ENCODE assay signal across 14 cellular contexts in genomic region chr18:4107049-4107459, GRCh38.
A peak's percentile ranks its signal among the peaks of the same experiment; 100 is the strongest.
DNase-seq lines count a peak whose midpoint lies in the region; ATAC-seq, FAIRE-seq and TF ChIP-seq lines count a peak whose summit lies in the region.
"Had no signal": no experiment of that assay in that cellular context is flagged by ENCODE, and none has a peak within 500 bp of the region (broad histone marks: within the 10 kb centered on the region; RNA-seq: fewer than 3 reads in every experiment).

No MANE protein-coding gene starts in this region.

- H3K9me3 ChIP-seq in GM23248 (ENCODE audit: low read depth) (no peaks in the 10 kb centered on the region), adrenal gland (replicated peaks in 1 of 3) (no peaks in the 10 kb centered on the region)
- H3K9me3 ChIP-seq: left lung had no signal

- H3K9me2 ChIP-seq in GM23248 (ENCODE audit: insufficient read depth) = no peaks in the 10 kb centered on the region

- no peaks in the 10 kb centered on the region for H3K9me3 Mint-ChIP-seq in WTC11
- H3K9me3 Mint-ChIP-seq: activated naive CD8-positive, alpha-beta T cell treated with anti-CD3 and anti-CD28 coated beads for 36 hours; naive B cell; stimulated activated naive B cell treated with anti-CD40 and anti-IgM and Interleukin-4, amounts not matched to agents 10 μg/mL and 1 μg/mL and 100 μg/mL, for 72 hours had no signal

- peaks cover 4% of the 10 kb centered on the region; the same call in 1 of the 2 replicates for H3K36me3 Mint-ChIP-seq in WTC11
- H3K36me3 Mint-ChIP-seq: activated naive CD8-positive, alpha-beta T cell treated with anti-CD3 and anti-CD28 coated beads for 36 hours; naive B cell; stimulated activated naive B cell treated with anti-CD40 and anti-IgM and Interleukin-4, amounts not matched to agents 10 μg/mL and 1 μg/mL and 100 μg/mL, for 72 hours had no signal

- no peaks in the 10 kb centered on the region for H3K27me3 Mint-ChIP-seq in WTC11 (ENCODE audit: low read depth)
- H3K27me3 Mint-ChIP-seq: stimulated activated naive B cell treated with anti-CD40 and anti-IgM and Interleukin-4, amounts not matched to agents 10 μg/mL and 1 μg/mL and 100 μg/mL, for 72 hours had no signal

- ATAC-seq in WTC11 = peak; percentile 65
- ATAC-seq in sciatic nerve = peak; percentile 42

- no peak overlapping the region for H3K9ac ChIP-seq in GM23248

- H3K4me1 ChIP-seq in GM23248 (ENCODE audit: insufficient read depth) = no peaks in the 10 kb centered on the region; the same call in 1 of the 2 replicates
- H3K4me1 ChIP-seq in adrenal gland (replicated peaks in 1 of 2) = no peaks in the 10 kb centered on the region
- H3K4me1 ChIP-seq: left lung had no signal

- no peaks in the 10 kb centered on the region for H4K20me1 ChIP-seq in GM23248 (ENCODE audit: insufficient read depth)

- H3K36me3 ChIP-seq in GM23248 (ENCODE audit: low read depth) (no peaks in the 10 kb centered on the region), adrenal gland (replicated peaks in 1 of 2) (no peaks in the 10 kb centered on the region)
- H3K36me3 ChIP-seq: left lung had no signal

- TF ChIP-seq POLR2A in H54 (IDR thresholded peaks at IDR 0.05; ENCODE audit: low read depth, low read length) (no peak), adrenal gland (IDR thresholded peaks at IDR 0.05) (no peak)

- H3K4me3 Mint-ChIP-seq in WTC11 = no peak overlapping the region
- H3K4me3 Mint-ChIP-seq: activated CD4-positive, alpha-beta T cell treated with anti-CD3 and anti-CD28 coated beads for 36 hours; activated naive CD8-positive, alpha-beta T cell treated with anti-CD3 and anti-CD28 coated beads for 36 hours; naive B cell; stimulated activated naive B cell treated with anti-CD40 and anti-IgM and Interleukin-4, amounts not matched to agents 10 μg/mL and 1 μg/mL and 100 μg/mL, for 72 hours had no signal

- in situ Hi-C loops in GM23248 (cut with MboI) = no loop called here

- 0 out of 2 replicates have a peak overlapping the region, but pooled peaks have one; percentile 8 for H3K4me3 ChIP-seq in GM23248
- no peak overlapping the region for H3K4me3 ChIP-seq in adrenal gland
- H3K4me3 ChIP-seq: left lung had no signal

- CTCF ChIA-PET in WTC11 (lab: Charles Lee) = interaction anchor here (0.7 to 3.6 kb wide), 56 partner anchors 8 to 950 kb away, joined by 3 to 48 read pairs (median 4); partner anchors contain the start of gene DLGAP1

- peak overlapping the region; percentile 22 for H3K4me2 ChIP-seq in GM23248 (ENCODE audit: unreplicated experiment)

- H3K4me1 Mint-ChIP-seq in WTC11 = peaks cover 27% of the 10 kb centered on the region
- H3K4me1 Mint-ChIP-seq: activated CD4-positive, alpha-beta T cell treated with anti-CD3 and anti-CD28 coated beads for 36 hours; activated naive CD8-positive, alpha-beta T cell treated with anti-CD3 and anti-CD28 coated beads for 36 hours; naive B cell; stimulated activated naive B cell treated with anti-CD40 and anti-IgM and Interleukin-4, amounts not matched to agents 10 μg/mL and 1 μg/mL and 100 μg/mL, for 72 hours had no signal

- H3K79me2 ChIP-seq in GM23248 (ENCODE audit: insufficient read depth) = no peaks in the 10 kb centered on the region

- H3K27ac ChIP-seq in GM23248 (no peak overlapping the region), adrenal gland (no peak overlapping the region)
- H3K27ac ChIP-seq: epithelial cell of prostate, left lung had no signal

- no peak for FAIRE-seq in H54 (lab: Jason Lieb, UNC)
- FAIRE-seq in GM19239 (lab: Jason Lieb, UNC) = no peak

- DNase-seq in GM23248 (no peak), WTC11 (ENCODE audit: low spot score) (no peak), hippocampal formation (lab: John Stamatoyannopoulos, UW) (peak; percentile 18 to 46), sciatic nerve (ENCODE audit: low spot score) (no peak), H54 (ENCODE audit: insufficient read length, low spot score) (no peak), adrenal gland (no peak), GM19239 (ENCODE audit: insufficient read length, low spot score) (no peak)
- no peak for DNase-seq in stimulated activated CD4-positive, alpha-beta T cell treated with anti-CD3 and anti-CD28 coated beads, Interleukin-15, amount 100 ng/mL, for 24 hours

- H3F3A ChIP-seq in GM23248 (ENCODE audit: insufficient read depth) = no peaks in the 10 kb centered on the region

- peak overlapping the region; percentile 73 for H3K27ac Mint-ChIP-seq in WTC11
- H3K27ac Mint-ChIP-seq: activated CD4-positive, alpha-beta T cell treated with anti-CD3 and anti-CD28 coated beads for 36 hours; activated naive CD8-positive, alpha-beta T cell treated with anti-CD3 and anti-CD28 coated beads for 36 hours; naive B cell; stimulated activated naive B cell treated with anti-CD40 and anti-IgM and Interleukin-4, amounts not matched to agents 10 μg/mL and 1 μg/mL and 100 μg/mL, for 72 hours had no signal

- WGBS in GM23248 (ENCODE audit: low coverage in 1 of 2, low lambda C conversion rate in 2 of 2, missing lambda C conversion rate in 2 of 2), 2 experiments = 30 to 34% methylated on average over 12 of the region's 12 CpGs
- WGBS in adrenal gland, 4 donors = 67 to 71% (median 70%) methylated on average over 12 of the region's 12 CpGs

- intact Hi-C loops in sciatic nerve (cut with DNase I) (no loop called here), adrenal gland (cut with DNase I) (loop anchor here in 1 of 2 donors (10.0 kb wide), 1 partner anchor 958 kb away; no protein-coding TSS in a partner anchor)

- TF ChIP-seq CTCF in WTC11 (IDR thresholded peaks at IDR 0.05) (no peak), adrenal gland (IDR thresholded peaks at IDR 0.05) (no peak)

- peaks cover 4% of the 10 kb centered on the region; the same call in 1 of the 2 replicates for H3K27me3 ChIP-seq in GM23248 (replicated peaks; ENCODE audit: insufficient read depth)
- H3K27me3 ChIP-seq in adrenal gland = no peaks in the 10 kb centered on the region
- H3K27me3 ChIP-seq: left lung had no signal

- POLR2A ChIA-PET in WTC11 (lab: Charles Lee) = no interaction called here

- H2AFZ ChIP-seq in GM23248 = peak overlapping the region; percentile 60

TF ChIP-seq in WTC11, 78 proteins besides CTCF, POLR2A, EP300 and RAD21 (continues in another document):
- TF ChIP-seq ATF2 (CRISPR knock-in tag; IDR thresholded peaks at IDR 0.05; ENCODE audit: borderline replicate concordance, low read depth) = no peak
- TF ChIP-seq MYBL2 (CRISPR knock-in tag; IDR thresholded peaks at IDR 0.05) = no peak
- no peak for TF ChIP-seq HMGA2 (CRISPR knock-in tag; IDR thresholded peaks at IDR 0.05)
- no peak for TF ChIP-seq ZNF138 (CRISPR knock-in tag; conservative IDR thresholded peaks at IDR 0.05)
- TF ChIP-seq, protein P1, sequence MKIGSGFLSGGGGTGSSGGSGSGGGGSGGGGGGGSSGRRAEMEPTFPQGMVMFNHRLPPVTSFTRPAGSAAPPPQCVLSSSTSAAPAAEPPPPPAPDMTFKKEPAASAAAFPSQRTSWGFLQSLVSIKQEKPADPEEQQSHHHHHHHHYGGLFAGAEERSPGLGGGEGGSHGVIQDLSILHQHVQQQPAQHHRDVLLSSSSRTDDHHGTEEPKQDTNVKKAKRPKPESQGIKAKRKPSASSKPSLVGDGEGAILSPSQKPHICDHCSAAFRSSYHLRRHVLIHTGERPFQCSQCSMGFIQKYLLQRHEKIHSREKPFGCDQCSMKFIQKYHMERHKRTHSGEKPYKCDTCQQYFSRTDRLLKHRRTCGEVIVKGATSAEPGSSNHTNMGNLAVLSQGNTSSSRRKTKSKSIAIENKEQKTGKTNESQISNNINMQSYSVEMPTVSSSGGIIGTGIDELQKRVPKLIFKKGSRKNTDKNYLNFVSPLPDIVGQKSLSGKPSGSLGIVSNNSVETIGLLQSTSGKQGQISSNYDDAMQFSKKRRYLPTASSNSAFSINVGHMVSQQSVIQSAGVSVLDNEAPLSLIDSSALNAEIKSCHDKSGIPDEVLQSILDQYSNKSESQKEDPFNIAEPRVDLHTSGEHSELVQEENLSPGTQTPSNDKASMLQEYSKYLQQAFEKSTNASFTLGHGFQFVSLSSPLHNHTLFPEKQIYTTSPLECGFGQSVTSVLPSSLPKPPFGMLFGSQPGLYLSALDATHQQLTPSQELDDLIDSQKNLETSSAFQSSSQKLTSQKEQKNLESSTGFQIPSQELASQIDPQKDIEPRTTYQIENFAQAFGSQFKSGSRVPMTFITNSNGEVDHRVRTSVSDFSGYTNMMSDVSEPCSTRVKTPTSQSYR (CRISPR knock-in tag; IDR thresholded peaks at IDR 0.05) = no peak
- no peak for TF ChIP-seq RORB (CRISPR knock-in tag; IDR thresholded peaks at IDR 0.05)

Comparison
In these comparisons a context has a peak if more than half of its experiments do, and no peak if none do; other contexts are left out.
1. DNase-seq: peak in hippocampal formation (2 of 2); none in GM23248 (single experiment), WTC11 (single experiment), sciatic nerve (single experiment), stimulated activated CD4-positive, alpha-beta T cell treated with anti-CD3 and anti-CD28 coated beads, Interleukin-15, amount 100 ng/mL, for 24 hours (single experiment), H54 (single experiment), adrenal gland (0 of 7) and GM19239 (single experiment).